2 cellular contexts compared by ENCODE assay signal in the genomic region with DNA sequence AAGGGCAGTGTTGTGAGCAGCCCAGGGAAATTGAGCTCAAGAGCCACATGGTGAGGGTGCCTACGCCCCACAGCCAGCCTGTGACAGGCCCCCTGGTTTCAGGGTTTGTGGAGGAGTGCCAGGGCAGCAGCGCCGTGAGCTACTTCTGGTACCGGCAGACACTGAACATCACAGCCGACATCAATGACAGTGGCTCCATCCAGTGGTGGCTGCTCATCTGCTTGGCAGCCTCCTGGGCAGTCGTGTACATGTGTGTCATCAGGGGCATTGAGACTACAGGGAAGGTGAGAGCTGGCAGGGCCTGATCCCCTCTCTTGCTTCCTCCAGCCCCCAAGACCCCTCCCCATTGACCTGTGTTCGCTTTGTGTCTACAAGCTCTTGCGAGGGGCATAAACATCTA.
A peak's percentile ranks its signal among the peaks of the same experiment; 100 is the strongest.
TF ChIP-seq lines count a peak whose summit lies in the region.

No MANE protein-coding gene starts in this region.

TF ChIP-seq in K562, 482 proteins besides CTCF, POLR2A, EP300 and RAD21:
- no peak for TF ChIP-seq SRSF3 (IDR thresholded peaks at IDR 0.05; ENCODE audit: insufficient read depth, low read length)
- TF ChIP-seq SMC3 (conservative IDR thresholded peaks at IDR 0.05; ENCODE audit: insufficient read depth, low read depth, low read length) = peak; percentile 64
- peak; percentile 36; the same call in 1 of the 2 replicates for TF ChIP-seq STAG1 (CRISPR knock-in tag; IDR thresholded peaks at IDR 0.05; ENCODE audit: borderline replicate concordance)

TF ChIP-seq in SK-N-SH, 30 proteins besides CTCF, POLR2A, EP300 and RAD21:
- TF ChIP-seq SIN3A (IDR thresholded peaks at IDR 0.05; ENCODE audit: borderline replicate concordance, low read depth, low read length) = no peak
- no peak for TF ChIP-seq FOXJ3 (CRISPR knock-in tag; IDR thresholded peaks at IDR 0.05)
- TF ChIP-seq TCF12 (IDR thresholded peaks at IDR 0.05) = no peak
- TF ChIP-seq, protein P1, sequence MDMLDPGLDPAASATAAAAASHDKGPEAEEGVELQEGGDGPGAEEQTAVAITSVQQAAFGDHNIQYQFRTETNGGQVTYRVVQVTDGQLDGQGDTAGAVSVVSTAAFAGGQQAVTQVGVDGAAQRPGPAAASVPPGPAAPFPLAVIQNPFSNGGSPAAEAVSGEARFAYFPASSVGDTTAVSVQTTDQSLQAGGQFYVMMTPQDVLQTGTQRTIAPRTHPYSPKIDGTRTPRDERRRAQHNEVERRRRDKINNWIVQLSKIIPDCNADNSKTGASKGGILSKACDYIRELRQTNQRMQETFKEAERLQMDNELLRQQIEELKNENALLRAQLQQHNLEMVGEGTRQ (IDR thresholded peaks at IDR 0.05; ENCODE audit: borderline replicate concordance, low read depth, low read length) = no peak
- no peak for TF ChIP-seq RXRA (IDR thresholded peaks at IDR 0.05; ENCODE audit: borderline replicate concordance, low read depth)
- no peak for TF ChIP-seq SMC3 (IDR thresholded peaks at IDR 0.05; ENCODE audit: low read depth, low read length)
- TF ChIP-seq FOSL2 (IDR thresholded peaks at IDR 0.05; ENCODE audit: borderline replicate concordance, low read depth) = no peak
- TF ChIP-seq MAX (IDR thresholded peaks at IDR 0.05; ENCODE audit: low read depth) = no peak
- no peak for TF ChIP-seq NRF1 (IDR thresholded peaks at IDR 0.05; ENCODE audit: low read depth, low read length)
- TF ChIP-seq REST (IDR thresholded peaks at IDR 0.05; ENCODE audit: low read depth, low read length) = no peak
- TF ChIP-seq NFIC (IDR thresholded peaks at IDR 0.05; ENCODE audit: borderline replicate concordance) = no peak
- no peak for TF ChIP-seq JUND (IDR thresholded peaks at IDR 0.05)
- no peak for TF ChIP-seq RCOR1 (IDR thresholded peaks at IDR 0.05; ENCODE audit: low read length)
- no peak for TF ChIP-seq USF1 (IDR thresholded peaks at IDR 0.05; ENCODE audit: borderline replicate concordance, low read depth)
- no peak for TF ChIP-seq RFX5 (IDR thresholded peaks at IDR 0.05; ENCODE audit: low read length)
- TF ChIP-seq ELF1 (IDR thresholded peaks at IDR 0.05) = no peak
- TF ChIP-seq GATA2 (CRISPR knock-in tag; IDR thresholded peaks at IDR 0.05) = no peak
- no peak for TF ChIP-seq PBX3 (IDR thresholded peaks at IDR 0.05)
- TF ChIP-seq GABPA (IDR thresholded peaks at IDR 0.05; ENCODE audit: low read depth) = no peak
